ENCODE assay signal across 21 cellular contexts in the genomic region with DNA sequence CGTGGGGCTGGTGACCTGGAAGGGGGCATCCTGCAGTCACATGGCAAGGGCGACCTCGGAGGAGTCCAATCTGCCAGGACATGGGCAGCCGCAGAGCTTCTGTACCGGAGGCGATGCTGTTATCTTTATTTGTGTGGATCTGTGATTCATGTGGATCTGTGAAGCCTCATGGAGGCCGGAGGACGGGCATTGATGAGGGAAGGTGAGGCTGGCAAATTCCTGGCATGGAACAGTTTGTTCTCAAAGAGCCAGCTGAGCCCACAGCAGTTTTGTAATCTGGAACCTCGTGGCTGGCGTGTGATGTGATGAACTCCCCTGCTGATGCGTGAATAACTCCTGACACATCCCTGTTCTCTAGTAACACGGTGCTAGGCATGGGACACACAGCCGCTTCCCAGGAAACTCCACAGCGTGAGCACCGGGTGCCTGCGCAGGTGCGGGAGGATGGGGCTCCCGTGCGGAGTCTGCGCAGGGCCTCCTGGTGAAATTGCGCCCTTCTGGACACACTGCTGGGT. TPM values are rescaled to one million over a fixed set of nuclear protein-coding genes. Genes with fewer than 3 reads are reported as not detected.
DNase-seq lines count a peak whose midpoint lies in the region; ATAC-seq, FAIRE-seq and TF ChIP-seq lines count a peak whose summit lies in the region.
"Had no signal": no experiment of that assay in that cellular context is flagged by ENCODE, and none has a peak within 500 bp of the region (broad histone marks: within the 10 kb centered on the region; RNA-seq: fewer than 3 reads in every experiment).

No MANE protein-coding gene starts in this region.

- ATAC-seq in GM19324 (IDR thresholded peaks at IDR 0.05; ENCODE audit: low FRiP score, unreplicated experiment), result no peak
- ATAC-seq in GM19467 (IDR thresholded peaks at IDR 0.05; ENCODE audit: unreplicated experiment), result no peak
- ATAC-seq: A549; activated CD4-positive, alpha-beta T cell treated with anti-CD3 and anti-CD28 coated beads for 36 hours; activated T-cell treated with anti-CD3 and anti-CD28 coated beads, Interleukin-2, amount 50 U/mL, for 72 hours; foreskin keratinocyte; HepG2 had no signal

- H3K79me2 ChIP-seq in H1 (ENCODE audit: control insufficient read depth in 1 of 2, insufficient read depth in 2 of 2, low read length in 2 of 2), result peaks cover 0 to 70% of the 10 kb centered on the region in 2 experiments; a peak in 2 of 4 replicates
- H3K79me2 ChIP-seq in hepatocyte, result peaks cover 87% of the 10 kb centered on the region

- no peak overlapping the region for H3K27ac ChIP-seq in H1 (ENCODE audit: low read depth, low read length)
- peak overlapping the region; percentile 76 for H3K27ac ChIP-seq in hepatocyte
- no peak overlapping the region for H3K27ac ChIP-seq in sigmoid colon
- H3K27ac ChIP-seq: A549, epithelial cell of prostate, foreskin keratinocyte had no signal

- no peak overlapping the region for H4K5ac ChIP-seq in H1 (ENCODE audit: insufficient read length, low read depth, low read length)

- H3K23me2 ChIP-seq in H1 (ENCODE audit: low read depth, low read length), result no peaks in the 10 kb centered on the region

- H3K27me3 ChIP-seq in H7 (ENCODE audit: control insufficient read depth, insufficient read depth, low read length) (no peaks in the 10 kb centered on the region), H1 (replicated peaks in 1 of 4; ENCODE audit: control insufficient read depth in 3 of 4, extremely low read depth in 1 of 4, insufficient read depth in 3 of 4, low read length in 3 of 4) (no peaks in the 10 kb centered on the region), hepatocyte (no peaks in the 10 kb centered on the region), sigmoid colon (no peaks in the 10 kb centered on the region)
- H3K27me3 ChIP-seq: foreskin keratinocyte had no signal

- H2BK20ac ChIP-seq in H1 (ENCODE audit: low read length), result peak overlapping the region; percentile 67; the same call in 1 of the 2 replicates

- H2AFZ ChIP-seq in H1 (ENCODE audit: low read length) (no peak overlapping the region), hepatocyte (no peak overlapping the region)

- peak overlapping the region; percentile 68; the same call in 1 of the 2 replicates for H2BK12ac ChIP-seq in H1 (ENCODE audit: low read depth, low read length)

- TF ChIP-seq RAD21 in H1 (IDR thresholded peaks at IDR 0.05 in 1 of 2, conservative IDR thresholded peaks at IDR 0.05 in 1 of 2; ENCODE audit: low read depth in 2 of 2, low read length in 2 of 2), result no peak

- no peaks in the 10 kb centered on the region for H3K9me3 ChIP-seq in H1 (ENCODE audit: insufficient read depth in 2 of 2, low read depth in 1 of 2, low read length in 1 of 2)
- H3K9me3 ChIP-seq in hepatocyte (ENCODE audit: low read depth), result no peaks in the 10 kb centered on the region
- H3K9me3 ChIP-seq in sigmoid colon, result no peaks in the 10 kb centered on the region
- H3K9me3 ChIP-seq: A549 had no signal

- no peak overlapping the region for H3K56ac ChIP-seq in H1 (replicated peaks; ENCODE audit: insufficient read length, low read depth, low read length)

- H4K20me1 ChIP-seq in H1 (replicated peaks in 1 of 2; ENCODE audit: control insufficient read depth in 1 of 2, insufficient read depth in 2 of 2, low read length in 2 of 2) (no peaks in the 10 kb centered on the region), hepatocyte (ENCODE audit: insufficient read depth, poor library complexity, severe bottlenecking) (peaks cover 8% of the 10 kb centered on the region)

- no peak overlapping the region for H3K18ac ChIP-seq in H1 (ENCODE audit: extremely low read depth, low read length)

- DNase-seq in H7 (peak; percentile 45), H1 (ENCODE audit: low read depth in 1 of 2, low spot score in 2 of 2) (no peak), hepatocyte (ENCODE audit: low spot score) (no peak), sigmoid colon (peak; percentile 33), GM12892 (ENCODE audit: insufficient read length) (no peak), iPS-NIHi11 (ENCODE audit: low spot score) (no peak)
- DNase-seq: activated CD4-positive, alpha-beta T cell treated with anti-CD3 and anti-CD28 coated beads for 36 hours; activated T-cell treated with anti-CD3 and anti-CD28 coated beads, Interleukin-2, amount 50 U/mL, for 72 hours; DMS79 treated with DMSO at 0.1 percent for 48 hours; foreskin keratinocyte; NCI-H1105; NCI-H2029; NCI-H345; stimulated activated CD4-positive, alpha-beta T cell treated with anti-CD3 and anti-CD28 coated beads, Interleukin-1b, Interleukin-23, amount 100 ng/mL, for 48 hours had no signal

- 0 out of 2 replicates have a peak overlapping the region, but pooled peaks have one; percentile 67 for H2AK5ac ChIP-seq in H1 (ENCODE audit: low read depth, low read length)

- H3K14ac ChIP-seq in H1 (ENCODE audit: insufficient read length), result no peak overlapping the region

- peaks cover 7 to 43% (median 22%) of the 10 kb centered on the region in 4 experiments for H3K4me1 ChIP-seq in H1 (replicated peaks in 1 of 4; ENCODE audit: control insufficient read depth in 3 of 4, insufficient read depth in 4 of 4, low read length in 3 of 4)
- H3K4me1 ChIP-seq in hepatocyte (ENCODE audit: insufficient read depth), result peaks cover 40% of the 10 kb centered on the region
- H3K4me1 ChIP-seq in sigmoid colon, result peaks cover 0 to 13% (median 0%) of the 10 kb centered on the region in 4 donors

- intact Hi-C loops in sigmoid colon (cut with DNase I), result no loop called here

- H3K9me2 ChIP-seq in hepatocyte (replicated peaks; ENCODE audit: insufficient read depth), result no peaks in the 10 kb centered on the region

- no peak overlapping the region for H3K4me2 ChIP-seq in H1 (ENCODE audit: insufficient read depth in 1 of 2, low read depth in 2 of 2, low read length in 2 of 2)
- H3K4me2 ChIP-seq in hepatocyte, result peak overlapping the region; percentile 3
- H3K4me2 ChIP-seq: A549 had no signal

- H3K36me3 ChIP-seq in H7 (replicated peaks; ENCODE audit: control insufficient read depth, insufficient read depth, low read length), result no peaks in the 10 kb centered on the region
- H3K36me3 ChIP-seq in H1 (ENCODE audit: control insufficient read depth in 2 of 4, insufficient read depth in 4 of 4, low read length in 3 of 4), result no peaks in the 10 kb centered on the region
- no peaks in the 10 kb centered on the region for H3K36me3 ChIP-seq in hepatocyte (replicated peaks; ENCODE audit: insufficient read depth, low read depth)
- H3K36me3 ChIP-seq in sigmoid colon, result no peaks in the 10 kb centered on the region

- H4K91ac ChIP-seq in H1 (replicated peaks; ENCODE audit: insufficient read length, low read length), result peak overlapping the region; percentile 25

- H3K79me1 ChIP-seq in H1 (ENCODE audit: low read depth, low read length), result peaks cover 17% of the 10 kb centered on the region

- no peak for FAIRE-seq in H1 (lab: Jason Lieb, UNC)
- no peak for FAIRE-seq in GM12892 (lab: Jason Lieb, UNC)
- FAIRE-seq: A549, astrocyte, HepG2, keratinocyte had no signal

- H4K8ac ChIP-seq in H1 (ENCODE audit: extremely low read depth, insufficient read depth, low read length), result no peak overlapping the region; the same call in 1 of the 2 replicates

- H2BK15ac ChIP-seq in H1 (ENCODE audit: low read length), result peak overlapping the region; percentile 16; the same call in 1 of the 2 replicates

- no peak overlapping the region for H3K23ac ChIP-seq in H1 (ENCODE audit: insufficient read length)

- CTCF ChIA-PET in H1 (lab: Charles Lee; ENCODE audit: partially characterized antibody), result interaction anchor here (0.9 kb wide), 1 partner anchor 20 kb away, joined by 3 read pairs; no protein-coding TSS in a partner anchor

- no peak overlapping the region for H3K9ac ChIP-seq in H1 (replicated peaks in 1 of 4; ENCODE audit: extremely low read depth in 1 of 4, low read depth in 3 of 4, low read length in 3 of 4)

- H2BK5ac ChIP-seq in H1 (ENCODE audit: low read depth, low read length), result peak overlapping the region; percentile 64; the same call in 1 of the 2 replicates

- POLR2A ChIA-PET in H1 (lab: Charles Lee; ENCODE audit: partially characterized antibody), result interaction anchor here (0.7 kb wide), 1 partner anchor 14 kb away, joined by 3 read pairs; no protein-coding TSS in a partner anchor

- 91% methylated on average over 21 of the region's 21 CpGs; no CpG with 5 or more reads in 1 of the 2 experiments for WGBS in H1 (ENCODE audit: extremely low coverage in 1 of 2, insufficient coverage in 1 of 2, insufficient read length in 1 of 2, insufficient replicate concordance in 2 of 2, low coverage in 1 of 2, low lambda C conversion rate in 2 of 2, missing lambda C conversion rate in 1 of 2), 2 experiments
- WGBS in hepatocyte (ENCODE audit: low lambda C conversion rate, missing lambda C conversion rate), result 89% methylated on average over 21 of the region's 21 CpGs
- WGBS in sigmoid colon, 2 donors, result 93 to 96% methylated on average over 21 of the region's 21 CpGs

- no peak overlapping the region for H3K4ac ChIP-seq in H1 (replicated peaks; ENCODE audit: insufficient read length, low read depth, low read length)

- TF ChIP-seq CTCF in H1 (IDR thresholded peaks at IDR 0.05; ENCODE audit: control extremely low read depth in 1 of 3, insufficient read depth in 1 of 3, low read depth in 1 of 3, low read length in 3 of 3), result no peak
- TF ChIP-seq CTCF in hepatocyte (IDR thresholded peaks at IDR 0.05; ENCODE audit: poor library complexity), result no peak
- TF ChIP-seq CTCF in sigmoid colon (IDR thresholded peaks at IDR 0.05), result no peak

- no peak overlapping the region for H2BK120ac ChIP-seq in H1 (replicated peaks; ENCODE audit: low read depth, low read length)

- TF ChIP-seq POLR2A in H1 (IDR thresholded peaks at IDR 0.05; ENCODE audit: control extremely low read depth in 1 of 2, low read depth in 2 of 2, low read length in 2 of 2) (no peak), sigmoid colon (IDR thresholded peaks at IDR 0.05) (no peak), GM12892 (IDR thresholded peaks at IDR 0.05; ENCODE audit: low read depth, low read length) (no peak)

- no peak overlapping the region for H3K4me3 ChIP-seq in H7 (ENCODE audit: insufficient read depth, low read depth, low read length)
- H3K4me3 ChIP-seq in H1 (ENCODE audit: extremely low read depth in 1 of 4, insufficient read depth in 2 of 4, low read depth in 3 of 4, low read length in 4 of 4), result no peak overlapping the region
- H3K4me3 ChIP-seq in hepatocyte, result no peak overlapping the region
- H3K4me3 ChIP-seq in sigmoid colon, result no peak overlapping the region
- H3K4me3 ChIP-seq: A549 had no signal

- no peak for TF ChIP-seq EP300 in H1 (IDR thresholded peaks at IDR 0.05; ENCODE audit: borderline replicate concordance in 1 of 2, low read depth in 2 of 2, low read length in 2 of 2)
- TF ChIP-seq EP300 in sigmoid colon (IDR thresholded peaks at IDR 0.05), result peak in 1 of 4 donors; percentile 8

RNA-seq across cellular contexts. Expression of gene ATP11A, which starts 40.4 kb away (rescaled TPM):
- total RNA-seq in H7 (2014; rRNA removed; shearing (Covaris generic)), result 9.9 and 14.7 TPM in 2 replicates
- total RNA-seq in H1 (2021; fragmentation: NEBNext Ultra II Directional; extraction: Animal tissue kit (Norgen Biotek cat#: 25700)), result 72.9 and 78.5 TPM in 2 replicates
- 28.8 and 30.7 TPM in 2 replicates for polyA plus RNA-seq in H1 (2011; rRNA removed)
- 14.9 TPM for polyA plus RNA-seq in H1 (2011; cell fraction: cytosol; rRNA removed)
- 83.2 TPM for polyA plus RNA-seq in H1 (2011; cell fraction: nucleus; rRNA removed)
- 31.1 to 42.5 TPM (median 35.7 TPM) in 4 replicates for polyA plus RNA-seq in H1 (2012, experiment 1 of 2)
- 4.6 TPM for polyA plus RNA-seq in H1 (2012, experiment 2 of 2)
- 30.6 TPM for polyA plus RNA-seq in H1 (2013, experiment 1 of 2)
- 28.1 TPM for polyA plus RNA-seq in H1 (2013, experiment 2 of 2)
- 35.6 and 46.4 TPM in 2 replicates for polyA minus RNA-seq in H1 (2011; rRNA and poly(A)+ RNA removed)
- polyA minus RNA-seq in H1 (2011; cell fraction: cytosol; rRNA and poly(A)+ RNA removed), result 49.0 TPM
- 68.1 TPM for polyA minus RNA-seq in H1 (2011; cell fraction: nucleus; rRNA and poly(A)+ RNA removed)
- total RNA-seq in hepatocyte, result 21.9 and 30.8 TPM in 2 replicates
- polyA plus RNA-seq in hepatocyte, result 28.7 and 38.2 TPM in 2 replicates
- 10 to 100 TPM in 2 of 4 donors, 1 to 10 TPM in 2; 9.6 to 22.9 (median 15.9) TPM for total RNA-seq in sigmoid colon
- 1 to 10 TPM in 2 of 3 donors, under 1 TPM in 1; 0.69 to 8.5 (median 3.0) TPM for polyA plus RNA-seq in sigmoid colon
- 18.7 TPM for polyA plus RNA-seq in GM12892 (2012; ENCODE audit: missing spikeins)

Comparison
In these comparisons a context has a peak if more than half of its experiments do, and no peak if none do; other contexts are left out.
1. DNase-seq: peak in H7 (single experiment) and sigmoid colon (single experiment); none in H1 (0 of 2), hepatocyte (single experiment), GM12892 (single experiment) and iPS-NIHi11 (single experiment).